9 cellular contexts compared by ENCODE assay signal in the genomic region with DNA sequence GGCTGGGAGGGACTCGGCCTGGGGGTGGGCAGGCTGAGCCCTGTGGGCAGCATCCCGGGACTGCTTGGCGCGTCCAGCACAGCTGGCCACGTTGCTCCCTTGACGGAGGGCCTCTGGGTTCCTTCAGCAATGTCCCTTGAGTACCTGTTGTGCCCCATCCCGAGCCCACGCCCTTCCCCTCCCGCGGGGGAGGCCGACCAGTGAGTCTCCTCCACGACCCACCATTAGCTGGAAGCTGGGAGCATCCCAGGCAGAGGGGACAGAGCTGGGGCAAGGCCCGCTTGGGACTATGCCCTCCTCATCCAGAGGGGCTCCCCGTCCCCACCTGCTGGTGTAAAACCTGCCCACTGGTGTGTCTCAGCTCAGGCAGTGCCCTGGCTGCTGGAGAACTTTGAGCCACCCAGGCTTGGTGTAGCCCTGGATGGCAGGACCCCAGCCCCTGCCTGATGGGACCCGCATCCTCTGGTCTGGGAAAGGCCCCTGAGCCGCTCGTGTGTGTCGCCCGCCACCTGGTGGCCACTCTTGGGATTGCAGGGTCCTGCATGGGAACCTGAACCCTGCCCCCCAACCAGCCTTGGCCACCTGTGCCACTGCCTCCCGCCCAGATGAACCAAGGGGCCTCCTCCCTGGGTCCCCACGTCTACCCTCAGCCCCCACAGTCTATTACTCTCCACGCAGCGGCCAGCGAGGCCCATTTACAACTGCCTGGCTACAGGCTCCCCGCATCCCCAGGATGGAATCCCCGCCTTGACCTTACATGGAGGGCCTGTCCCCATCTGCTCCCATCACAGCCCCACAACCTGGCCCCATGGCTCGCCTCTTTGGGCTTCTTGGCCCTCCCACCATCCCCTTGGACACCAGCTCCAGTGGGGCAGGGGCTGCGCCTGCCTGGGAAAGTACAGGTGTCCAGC. TPM values are rescaled to one million over a fixed set of nuclear protein-coding genes. Genes with fewer than 3 reads are reported as not detected.
DNase-seq lines count a peak whose midpoint lies in the region; ATAC-seq and TF ChIP-seq lines count a peak whose summit lies in the region.
"Had no signal": no experiment of that assay in that cellular context is flagged by ENCODE, and none has a peak within 500 bp of the region (broad histone marks: within the 10 kb centered on the region; RNA-seq: fewer than 3 reads in every experiment).

No MANE protein-coding gene starts in this region.

- peaks cover 4% of the 10 kb centered on the region for H3K4me1 Mint-ChIP-seq in CD4-positive, alpha-beta T cell (ENCODE audit: low read depth)
- peaks cover 2% of the 10 kb centered on the region for H3K4me1 Mint-ChIP-seq in activated naive CD4-positive, alpha-beta T cell treated with anti-CD3 and anti-CD28 coated beads for 36 hours (ENCODE audit: low read depth)
- peaks cover 3% of the 10 kb centered on the region for H3K4me1 Mint-ChIP-seq in glutamatergic neuron (ENCODE audit: low read depth, unreplicated experiment)

- intact Hi-C loops in CD4-positive, alpha-beta T cell (cut with DNase I, micrococcal nuclease), result loop anchor here (1.0 to 2.0 kb wide), 2 partner anchors 38 to 743 kb away; no protein-coding TSS in a partner anchor
- intact Hi-C loops in activated naive CD4-positive, alpha-beta T cell treated with anti-CD3 and anti-CD28 coated beads for 36 hours (cut with micrococcal nuclease), result loop anchor here (1.0 kb wide), 1 partner anchor 38 kb away; no protein-coding TSS in a partner anchor
- intact Hi-C loops in posterior vena cava (cut with DNase I), result loop anchor here (2.0 to 5.0 kb wide), 2 partner anchors 38 to 39 kb away; no protein-coding TSS in a partner anchor
- intact Hi-C loops in uterus (cut with DNase I; ENCODE audit: low total_unique reads), result loop anchor here (5.0 kb wide), 1 partner anchor 38 kb away; no protein-coding TSS in a partner anchor

- H3K4me3 ChIP-seq in uterus, result no peak overlapping the region

- in situ Hi-C loops in SK-MEL-5 (cut with HindIII; ENCODE audit: low pct_unique_long_range_greater_than_20kb, low sequenced_read_pairs), result no loop called here

- no peak overlapping the region for H3K27ac ChIP-seq in CD4-positive, alpha-beta T cell (ENCODE audit: low read depth, low read length)
- no peak overlapping the region for H3K27ac ChIP-seq in uterus

- peak; percentile 71 to 91 (median 80) for DNase-seq in CD4-positive, alpha-beta T cell
- DNase-seq in HK-2 (ENCODE audit: unreplicated experiment), result peak; percentile 84
- DNase-seq in SK-MEL-5 (ENCODE audit: low read depth, low spot score), result peak; percentile 69
- DNase-seq in activated naive CD4-positive, alpha-beta T cell treated with anti-CD3 and anti-CD28 coated beads for 36 hours, result peak; percentile 85
- peak; percentile 92 for DNase-seq in glutamatergic neuron
- DNase-seq in posterior vena cava (ENCODE audit: low spot score), result peak; percentile 90
- DNase-seq in uterus, result peak; percentile 69 to 70

- no peak for TF ChIP-seq POLR2A in uterus (IDR thresholded peaks at IDR 0.05)

- peaks cover 4% of the 10 kb centered on the region for H3K36me3 Mint-ChIP-seq in CD4-positive, alpha-beta T cell (ENCODE audit: low read depth)
- H3K36me3 Mint-ChIP-seq in activated naive CD4-positive, alpha-beta T cell treated with anti-CD3 and anti-CD28 coated beads for 36 hours (ENCODE audit: low read depth), result peaks cover 2% of the 10 kb centered on the region
- no peaks in the 10 kb centered on the region for H3K36me3 Mint-ChIP-seq in glutamatergic neuron (ENCODE audit: unreplicated experiment)
- H3K36me3 Mint-ChIP-seq: IgD-negative memory B cell had no signal

- TF ChIP-seq CTCF in CD4-positive, alpha-beta T cell (IDR thresholded peaks at IDR 0.05), result peak; percentile 98
- peak; percentile 100 for TF ChIP-seq CTCF in glutamatergic neuron (IDR thresholded peaks at IDR 0.05; ENCODE audit: partially characterized antibody, unreplicated experiment)
- TF ChIP-seq CTCF in uterus (IDR thresholded peaks at IDR 0.05), result peak; percentile 93 to 99 (median 98)

- no peaks in the 10 kb centered on the region for H3K27me3 ChIP-seq in CD4-positive, alpha-beta T cell (ENCODE audit: control insufficient read depth, insufficient read depth, low read length)
- H3K27me3 ChIP-seq in uterus, result no peaks in the 10 kb centered on the region

- H3K9me3 ChIP-seq in CD4-positive, alpha-beta T cell (ENCODE audit: control insufficient read depth, low read length), result no peaks in the 10 kb centered on the region
- H3K9me3 ChIP-seq in uterus, result no peaks in the 10 kb centered on the region

- POLR2A ChIA-PET in CD4-positive, alpha-beta T cell (lab: Charles Lee), result no interaction called here

- peak; percentile 81 for ATAC-seq in CD4-positive, alpha-beta T cell (ENCODE audit: poor library complexity)
- no peak for ATAC-seq in GM21717 (IDR thresholded peaks at IDR 0.05; ENCODE audit: unreplicated experiment)

- H3K36me3 ChIP-seq in uterus, result no peaks in the 10 kb centered on the region

- H3K4me3 Mint-ChIP-seq in CD4-positive, alpha-beta T cell, result no peak overlapping the region
- no peak overlapping the region for H3K4me3 Mint-ChIP-seq in activated naive CD4-positive, alpha-beta T cell treated with anti-CD3 and anti-CD28 coated beads for 36 hours
- no peak overlapping the region for H3K4me3 Mint-ChIP-seq in glutamatergic neuron (ENCODE audit: unreplicated experiment)

- no peaks in the 10 kb centered on the region for H3K4me1 ChIP-seq in uterus

- H3K27me3 Mint-ChIP-seq in CD4-positive, alpha-beta T cell, result no peaks in the 10 kb centered on the region
- no peaks in the 10 kb centered on the region for H3K27me3 Mint-ChIP-seq in activated naive CD4-positive, alpha-beta T cell treated with anti-CD3 and anti-CD28 coated beads for 36 hours (ENCODE audit: low read depth)
- H3K27me3 Mint-ChIP-seq in glutamatergic neuron (ENCODE audit: unreplicated experiment), result peaks cover 7% of the 10 kb centered on the region
- H3K27me3 Mint-ChIP-seq: IgD-negative memory B cell had no signal

- no peak overlapping the region for H3K27ac Mint-ChIP-seq in CD4-positive, alpha-beta T cell
- no peak overlapping the region for H3K27ac Mint-ChIP-seq in activated naive CD4-positive, alpha-beta T cell treated with anti-CD3 and anti-CD28 coated beads for 36 hours
- H3K27ac Mint-ChIP-seq in glutamatergic neuron (ENCODE audit: unreplicated experiment), result peak overlapping the region; percentile 17

- H3K9me3 Mint-ChIP-seq in CD4-positive, alpha-beta T cell, result no peaks in the 10 kb centered on the region
- no peaks in the 10 kb centered on the region for H3K9me3 Mint-ChIP-seq in activated naive CD4-positive, alpha-beta T cell treated with anti-CD3 and anti-CD28 coated beads for 36 hours
- H3K9me3 Mint-ChIP-seq in glutamatergic neuron (ENCODE audit: unreplicated experiment), result peaks cover 5% of the 10 kb centered on the region

- CTCF ChIA-PET in CD4-positive, alpha-beta T cell (lab: Charles Lee), result interaction anchor here (0.7 to 1.4 kb wide), 4 partner anchors 30 to 924 kb away, joined by 3 to 7 read pairs (median 4); a partner anchor contains a TSS
- CTCF ChIA-PET in activated naive CD4-positive, alpha-beta T cell treated with anti-CD3 and anti-CD28 coated beads for 36 hours (lab: Charles Lee), result interaction anchor here (0.7 to 3.1 kb wide), 10 partner anchors 10 to 59 kb away, joined by 3 to 25 read pairs (median 4); no protein-coding TSS in a partner anchor

RNA-seq across cellular contexts. Expression of a gene that starts 16.6 kb away (rescaled TPM):
- 1 to 10 TPM; 5.7 to 6.3 TPM for total RNA-seq in CD4-positive, alpha-beta T cell
- total RNA-seq in SK-MEL-5 (2014; rRNA removed; shearing (Covaris generic)), result 0.32 and 0.87 TPM in 2 replicates
- 1.1 and 2.4 TPM in 2 replicates for polyA plus RNA-seq in SK-MEL-5 (2015; cell fraction: cytosol; rRNA removed)
- polyA plus RNA-seq in SK-MEL-5 (2015; cell fraction: nucleus; rRNA removed), result 0.78 and 5.3 TPM in 2 replicates
- total RNA-seq in activated naive CD4-positive, alpha-beta T cell treated with anti-CD3 and anti-CD28 coated beads for 36 hours, result 1 to 10 TPM; 1.6 to 2.7 TPM
- total RNA-seq in glutamatergic neuron (ENCODE audit: unreplicated experiment) (0.59 TPM), posterior vena cava (1 to 10 TPM; 1.4 TPM), uterus (1 to 10 TPM in 2 of 4 donors, not detected in 2; 1.8 to 4.4 TPM)
- polyA plus RNA-seq: IgD-negative memory B cell had no signal

RNA-seq across cellular contexts. Expression of a gene that starts 33.8 kb away (rescaled TPM):
- 10 to 100 TPM; 29.0 to 31.6 TPM for total RNA-seq in CD4-positive, alpha-beta T cell
- total RNA-seq in SK-MEL-5 (2014; rRNA removed; shearing (Covaris generic)), result 11.1 and 11.3 TPM in 2 replicates
- polyA plus RNA-seq in SK-MEL-5 (2015; cell fraction: cytosol; rRNA removed), result 30.5 and 35.3 TPM in 2 replicates
- 32.2 and 39.5 TPM in 2 replicates for polyA plus RNA-seq in SK-MEL-5 (2015; cell fraction: nucleus; rRNA removed)
- total RNA-seq in activated naive CD4-positive, alpha-beta T cell treated with anti-CD3 and anti-CD28 coated beads for 36 hours, result 10 to 100 TPM in 1 of 2 experiments, 1 to 10 TPM in 1; 7.9 to 10.2 TPM
- 17.5 TPM for total RNA-seq in glutamatergic neuron (ENCODE audit: unreplicated experiment)
- total RNA-seq in posterior vena cava, result 10 to 100 TPM in 1 of 2 donors, 1 to 10 TPM in 1; 8.8 to 11.8 TPM
- total RNA-seq in uterus, result 10 to 100 TPM in 2 of 4 donors, 1 to 10 TPM in 1, under 1 TPM in 1; 0.29 to 20.0 (median 10.8) TPM
